8 cellular contexts compared by ENCODE assay signal in the genomic region with DNA sequence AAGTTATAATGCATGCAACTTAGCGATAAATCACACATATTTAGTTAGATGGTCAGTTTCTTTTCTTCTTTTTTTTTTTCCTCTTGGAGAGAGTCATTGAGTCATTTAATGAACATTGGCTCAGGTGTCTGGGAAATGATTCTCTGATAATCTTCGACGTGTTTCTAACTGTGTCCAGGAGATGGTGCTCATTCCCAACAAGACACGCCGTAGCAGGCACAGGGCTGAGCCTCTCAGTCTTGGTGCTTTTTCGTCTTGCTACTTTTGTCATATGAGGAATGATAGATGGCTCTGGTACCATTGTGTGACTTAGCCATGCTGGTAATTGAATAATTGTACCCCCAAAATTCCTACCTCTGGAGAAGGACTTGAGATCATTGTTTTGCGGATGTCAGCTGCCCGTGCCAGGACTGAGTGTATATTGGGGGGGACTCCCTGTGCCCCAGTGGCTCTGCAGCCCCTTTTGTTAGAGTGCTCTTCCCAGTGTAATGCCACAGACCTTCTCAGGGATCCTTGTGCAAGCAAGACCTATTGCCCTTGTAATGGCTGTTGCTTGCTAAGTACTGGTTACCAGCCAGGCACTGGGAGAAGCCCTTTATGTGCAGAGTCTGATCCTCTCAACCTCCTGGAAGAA.
DNase-seq lines count a peak whose midpoint lies in the region; ATAC-seq and TF ChIP-seq lines count a peak whose summit lies in the region.

No MANE protein-coding gene starts in this region.

- POLR2A ChIA-PET in MCF 10A (lab: Yijun Ruan, JAX) = interaction anchor here (0.7 to 0.9 kb wide), 2 partner anchors 10 to 537 kb away, joined by 3 to 4 read pairs; no protein-coding TSS in a partner anchor

- CTCF ChIA-PET in MCF 10A (lab: Yijun Ruan, JAX) = interaction anchor here (0.6 to 9.7 kb wide), 64 partner anchors 8 to 1714 kb away, joined by 3 to 160 read pairs (median 4); no protein-coding TSS in a partner anchor

- TF ChIP-seq CTCF in MCF 10A (IDR thresholded peaks at IDR 0.05; ENCODE audit: unreplicated experiment) = peak; percentile 73
- TF ChIP-seq CTCF in testis (IDR thresholded peaks at IDR 0.05) = peak in 2 of 3 experiments; percentile 44 to 45

- H3K4me3 Mint-ChIP-seq in MCF 10A (ENCODE audit: unreplicated experiment) = no peak overlapping the region
- H3K4me3 Mint-ChIP-seq in activated T-helper 2 cell treated with anti-CD3 and anti-CD28 coated beads, Interferon-gamma antibody, Interleukin-2, Interleukin-4, amounts not matched to agents 10 μg/mL and 5 μg/mL and 100 μg/mL, durations not matched to agents 14 hours and 24 hours and 36 hours (ENCODE audit: low read depth) = no peak overlapping the region

- H3K27ac Mint-ChIP-seq in MCF 10A (ENCODE audit: low read depth, unreplicated experiment) = no peak overlapping the region
- H3K27ac Mint-ChIP-seq in activated T-helper 2 cell treated with anti-CD3 and anti-CD28 coated beads, Interferon-gamma antibody, Interleukin-2, Interleukin-4, amounts not matched to agents 10 μg/mL and 5 μg/mL and 100 μg/mL, durations not matched to agents 14 hours and 24 hours and 36 hours = no peak overlapping the region

- H3K4me3 ChIP-seq in testis = no peak overlapping the region

- no peak for TF ChIP-seq POLR2A in testis (IDR thresholded peaks at IDR 0.05)

- BruUV-seq in MCF 10A (replicated peaks; lab: Mats Ljungman, UMichigan) = no TSS peak

- H3K36me3 ChIP-seq in testis (ENCODE audit: low read depth, missing control alignments) = no peaks in the 10 kb centered on the region

- DNase-seq in DMS53 treated with DMSO at 0.1 percent for 48 hours (lab: John Stamatoyannopoulos, UW; ENCODE audit: unreplicated experiment) (peak; percentile 13), NCI-H510A treated with DMSO at 0.1 percent for 48 hours (lab: John Stamatoyannopoulos, UW) (peak; percentile 57), MCF 10A (ENCODE audit: unreplicated experiment) (peak; percentile 74), islet precursor cell (peak; percentile 71), testis (peak; percentile 60)
- DNase-seq in activated T-helper 2 cell treated with anti-CD3 and anti-CD28 coated beads, Interferon-gamma antibody, Interleukin-2, Interleukin-4, amounts not matched to agents 10 μg/mL and 5 μg/mL and 100 μg/mL, durations not matched to agents 14 hours and 24 hours and 36 hours (ENCODE audit: low spot score) = no peak

- H3K4me1 ChIP-seq in testis = no peaks in the 10 kb centered on the region

- H3K36me3 Mint-ChIP-seq in MCF 10A (ENCODE audit: insufficient read depth, unreplicated experiment) = no peaks in the 10 kb centered on the region
- no peaks in the 10 kb centered on the region for H3K36me3 Mint-ChIP-seq in activated T-helper 2 cell treated with anti-CD3 and anti-CD28 coated beads, Interferon-gamma antibody, Interleukin-2, Interleukin-4, amounts not matched to agents 10 μg/mL and 5 μg/mL and 100 μg/mL, durations not matched to agents 14 hours and 24 hours and 36 hours (ENCODE audit: low read depth)

- intact Hi-C loops in MCF 10A (cut with micrococcal nuclease) (loop anchor here (1.0 to 10.0 kb wide), 6 partner anchors 127 to 898 kb away; no protein-coding TSS in a partner anchor), testis (cut with DNase I; ENCODE audit: low total_unique reads) (no loop called here)
- intact Hi-C loops in activated T-helper 2 cell treated with anti-CD3 and anti-CD28 coated beads, Interferon-gamma antibody, Interleukin-2, Interleukin-4, amounts not matched to agents 10 μg/mL and 5 μg/mL and 100 μg/mL, durations not matched to agents 14 hours and 24 hours and 36 hours (cut with micrococcal nuclease) = loop anchor here (5.0 kb wide), 1 partner anchor 124 kb away; no protein-coding TSS in a partner anchor

- peak; percentile 62 for ATAC-seq in GM19328 (IDR thresholded peaks at IDR 0.05; ENCODE audit: unreplicated experiment)
- ATAC-seq in HG03354 (IDR thresholded peaks at IDR 0.05; ENCODE audit: poor library complexity, severe bottlenecking, unreplicated experiment) = peak; percentile 88

- no peaks in the 10 kb centered on the region for H3K27me3 ChIP-seq in testis

- WGBS in testis, 2 donors = 30 to 41% methylated on average over 8 of the region's 8 CpGs

- H3K9me3 ChIP-seq in testis = no peaks in the 10 kb centered on the region

- peaks cover 10% of the 10 kb centered on the region for H3K4me1 Mint-ChIP-seq in MCF 10A (ENCODE audit: insufficient read depth, unreplicated experiment)
- H3K4me1 Mint-ChIP-seq in activated T-helper 2 cell treated with anti-CD3 and anti-CD28 coated beads, Interferon-gamma antibody, Interleukin-2, Interleukin-4, amounts not matched to agents 10 μg/mL and 5 μg/mL and 100 μg/mL, durations not matched to agents 14 hours and 24 hours and 36 hours (ENCODE audit: low read depth) = no peaks in the 10 kb centered on the region

- peaks cover 21% of the 10 kb centered on the region for H3K27me3 Mint-ChIP-seq in MCF 10A (ENCODE audit: insufficient read depth, unreplicated experiment)
- H3K27me3 Mint-ChIP-seq in activated T-helper 2 cell treated with anti-CD3 and anti-CD28 coated beads, Interferon-gamma antibody, Interleukin-2, Interleukin-4, amounts not matched to agents 10 μg/mL and 5 μg/mL and 100 μg/mL, durations not matched to agents 14 hours and 24 hours and 36 hours (ENCODE audit: low read depth) = peaks cover 18% of the 10 kb centered on the region

- H3K9me3 Mint-ChIP-seq in MCF 10A (ENCODE audit: unreplicated experiment) = no peaks in the 10 kb centered on the region
- no peaks in the 10 kb centered on the region for H3K9me3 Mint-ChIP-seq in activated T-helper 2 cell treated with anti-CD3 and anti-CD28 coated beads, Interferon-gamma antibody, Interleukin-2, Interleukin-4, amounts not matched to agents 10 μg/mL and 5 μg/mL and 100 μg/mL, durations not matched to agents 14 hours and 24 hours and 36 hours

- H3K27ac ChIP-seq in testis = no peak overlapping the region
